14 cellular contexts compared by ENCODE assay signal in the genomic region with DNA sequence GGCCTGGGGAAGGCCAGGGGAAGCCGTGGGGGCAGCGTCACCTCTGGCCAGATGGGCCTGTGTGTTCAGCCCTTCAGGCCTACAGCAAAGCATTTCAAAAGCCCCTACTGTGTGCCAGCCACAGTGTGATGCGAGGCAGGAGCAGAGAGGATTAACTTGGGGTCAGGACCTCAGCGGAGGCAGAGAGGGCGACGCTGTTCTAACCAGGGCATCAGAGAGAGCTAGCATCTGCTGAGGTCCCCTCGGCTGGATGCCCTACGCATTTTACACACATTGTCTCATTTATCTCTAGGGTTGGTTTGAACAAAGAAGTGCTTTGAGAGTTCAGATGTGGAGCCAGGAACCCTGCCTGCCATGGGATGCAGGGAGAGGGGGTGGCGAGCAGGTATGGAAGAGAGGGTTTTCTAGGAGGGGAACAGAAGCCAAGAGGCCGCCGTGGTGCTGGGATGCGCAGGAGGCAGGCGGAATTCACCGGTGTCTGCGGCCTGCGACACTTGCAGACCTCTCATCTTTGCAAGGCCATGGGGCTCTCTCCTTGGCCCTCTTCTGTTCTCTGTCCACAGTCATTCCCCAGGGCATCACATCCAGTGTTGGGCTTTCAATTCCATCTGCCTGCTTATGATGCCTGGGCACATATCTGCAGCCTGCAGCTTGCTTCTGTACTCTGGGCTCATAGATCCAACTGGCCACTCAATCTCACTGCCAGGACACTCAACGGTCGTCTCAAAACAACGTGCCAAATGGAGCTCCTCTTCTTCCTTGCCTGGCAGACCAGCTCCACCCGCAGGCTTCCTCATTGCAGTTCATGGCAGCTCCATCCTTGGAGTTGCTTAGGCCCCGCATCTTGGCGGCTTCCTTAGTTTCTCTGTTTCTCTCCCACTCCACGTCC. TPM values are rescaled to one million over a fixed set of nuclear protein-coding genes. Genes with fewer than 3 reads are reported as not detected.
DNase-seq lines count a peak whose midpoint lies in the region; ATAC-seq, FAIRE-seq and TF ChIP-seq lines count a peak whose summit lies in the region.
"Had no signal": no experiment of that assay in that cellular context is flagged by ENCODE, and none has a peak within 500 bp of the region (broad histone marks: within the 10 kb centered on the region; RNA-seq: fewer than 3 reads in every experiment).

No MANE protein-coding gene starts in this region.

- no peak for FAIRE-seq in pancreas (lab: Jason Lieb, UNC)

- no peaks in the 10 kb centered on the region for H3K36me3 ChIP-seq in BLaER1 treated with 17β-estradiol and CSF1 and Interleukin-3, amounts not matched to agents 10 nM and 100 nM
- H3K36me3 ChIP-seq in brain microvascular endothelial cell (replicated peaks): no peaks in the 10 kb centered on the region
- H3K36me3 ChIP-seq in pancreas: no peaks in the 10 kb centered on the region

- no peak overlapping the region for H3K27ac ChIP-seq in BLaER1 treated with 17β-estradiol and CSF1 and Interleukin-3, amounts not matched to agents 10 nM and 100 nM
- H3K27ac ChIP-seq in brain microvascular endothelial cell: no peak overlapping the region
- no peak overlapping the region for H3K27ac ChIP-seq in pancreas
- H3K27ac ChIP-seq: C4-2B, testis had no signal

- H3K4me3 ChIP-seq in BLaER1 treated with 17β-estradiol and CSF1 and Interleukin-3, amounts not matched to agents 10 nM and 100 nM: no peak overlapping the region
- no peak overlapping the region for H3K4me3 ChIP-seq in brain microvascular endothelial cell (ENCODE audit: low read depth, low read length)
- H3K4me3 ChIP-seq in pancreas: no peak overlapping the region
- H3K4me3 ChIP-seq: testis had no signal

- peak overlapping the region in 8 of 11 experiments; percentile 48 to 77 (median 70); a peak in 13 of 22 replicates for H3K4me2 ChIP-seq in BLaER1 treated with 17β-estradiol and CSF1 and Interleukin-3, amounts not matched to agents 10 nM and 100 nM

- H4K20me1 ChIP-seq in BLaER1 treated with 17β-estradiol and CSF1 and Interleukin-3, amounts not matched to agents 10 nM and 100 nM: no peaks in the 10 kb centered on the region; a peak in 1 of 22 replicates

- H3K4me1 Mint-ChIP-seq in nephron progenitor cell: peaks cover 42% of the 10 kb centered on the region

- H3K4me1 ChIP-seq in BLaER1 treated with 17β-estradiol and CSF1 and Interleukin-3, amounts not matched to agents 10 nM and 100 nM: peaks cover 0 to 23% (median 15%) of the 10 kb centered on the region in 10 experiments; a peak in 15 of 20 replicates
- H3K4me1 ChIP-seq in pancreas: no peaks in the 10 kb centered on the region
- H3K4me1 ChIP-seq: testis had no signal

- peaks cover 2% of the 10 kb centered on the region for H3K27me3 Mint-ChIP-seq in nephron progenitor cell (ENCODE audit: low read depth, poor library complexity)
- H3K27me3 Mint-ChIP-seq: activated CD8-positive, alpha-beta T cell treated with anti-CD3 and anti-CD28 coated beads for 36 hours had no signal

- WGBS in pancreas, 2 donors: 80 to 84% methylated on average over 23 of the region's 23 CpGs

- in situ Hi-C loops in brain microvascular endothelial cell (cut with HindIII; ENCODE audit: low pct_ligation_motif_present, low sequenced_read_pairs): no loop called here

- intact Hi-C loops in pancreas (cut with DNase I): loop anchor here in 1 of 3 donors (10.0 kb wide), 1 partner anchor 125 kb away; no protein-coding TSS in a partner anchor

- DNase-seq in ELF-1 (ENCODE audit: low read depth, low spot score): peak; percentile 51
- no peak for DNase-seq in brain microvascular endothelial cell
- DNase-seq in nephron progenitor cell: no peak
- no peak for DNase-seq in SW 1271 (lab: John Stamatoyannopoulos, UW)
- no peak for DNase-seq in NCI-H1417 (lab: John Stamatoyannopoulos, UW)
- DNase-seq in pancreas: no peak
- DNase-seq: activated CD8-positive, alpha-beta T cell treated with anti-CD3 and anti-CD28 coated beads for 36 hours; effector CD8-positive, alpha-beta T cell; HFFc6; NCI-H2029; testis had no signal

- ATAC-seq in pancreas: no peak
- ATAC-seq: activated CD8-positive, alpha-beta T cell treated with anti-CD3 and anti-CD28 coated beads for 36 hours had no signal

- H3K4me3 Mint-ChIP-seq in nephron progenitor cell: no peak overlapping the region
- H3K4me3 Mint-ChIP-seq: activated CD8-positive, alpha-beta T cell treated with anti-CD3 and anti-CD28 coated beads for 36 hours; activated T-helper 1 cell treated with anti-CD3 and anti-CD28 coated beads, Interleukin-12 subunit alpha, Interleukin-12 subunit beta, Interleukin-2, Interleukin-4 antibody, amounts not matched to agents 30 ng/mL and 10 ng/mL and 1 ng/mL, durations not matched to agents 14 hours and 24 hours and 36 hours; HFFc6 had no signal

- no peak overlapping the region for H3K9ac ChIP-seq in BLaER1 treated with 17β-estradiol and CSF1 and Interleukin-3, amounts not matched to agents 10 nM and 100 nM

- H3K36me3 Mint-ChIP-seq in nephron progenitor cell (ENCODE audit: low read depth): no peaks in the 10 kb centered on the region

- H3K27ac Mint-ChIP-seq in nephron progenitor cell: no peak overlapping the region
- H3K27ac Mint-ChIP-seq: activated CD8-positive, alpha-beta T cell treated with anti-CD3 and anti-CD28 coated beads for 36 hours; activated T-helper 1 cell treated with anti-CD3 and anti-CD28 coated beads, Interleukin-12 subunit alpha, Interleukin-12 subunit beta, Interleukin-2, Interleukin-4 antibody, amounts not matched to agents 30 ng/mL and 10 ng/mL and 1 ng/mL, durations not matched to agents 14 hours and 24 hours and 36 hours; HFFc6 had no signal

- H3K9me3 ChIP-seq in BLaER1 treated with 17β-estradiol and CSF1 and Interleukin-3, amounts not matched to agents 10 nM and 100 nM (replicated peaks in 1 of 11): peaks cover 0 to 16% (median 10%) of the 10 kb centered on the region in 11 experiments; a peak in 14 of 22 replicates
- H3K9me3 ChIP-seq in pancreas: no peaks in the 10 kb centered on the region
- H3K9me3 ChIP-seq: testis had no signal

- peak; percentile 4 for TF ChIP-seq CTCF in brain microvascular endothelial cell (IDR thresholded peaks at IDR 0.05; ENCODE audit: low read depth, low read length, missing control alignments)
- peak; percentile 11 for TF ChIP-seq CTCF in nephron progenitor cell (IDR thresholded peaks at IDR 0.05)
- TF ChIP-seq CTCF in pancreas (IDR thresholded peaks at IDR 0.05): no peak

- H3K9me3 Mint-ChIP-seq in nephron progenitor cell: peaks cover 4% of the 10 kb centered on the region
- H3K9me3 Mint-ChIP-seq: activated CD8-positive, alpha-beta T cell treated with anti-CD3 and anti-CD28 coated beads for 36 hours; HFFc6 had no signal

- H3K27me3 ChIP-seq in BLaER1 treated with 17β-estradiol and CSF1 and Interleukin-3, amounts not matched to agents 10 nM and 100 nM: peaks cover 0 to 9% (median 0%) of the 10 kb centered on the region in 11 experiments; a peak in 5 of 22 replicates
- H3K27me3 ChIP-seq in brain microvascular endothelial cell (replicated peaks): peaks cover 6% of the 10 kb centered on the region
- H3K27me3 ChIP-seq in pancreas: no peaks in the 10 kb centered on the region
- H3K27me3 ChIP-seq: testis had no signal

RNA-seq across cellular contexts. Expression of a gene that starts 8.1 kb away (rescaled TPM):
- 1 to 10 TPM; 3.0 to 5.8 (median 5.1) TPM for total RNA-seq in pancreas
- 1 to 10 TPM in 1 of 2 donors, under 1 TPM in 1; 0.45 to 1.1 TPM for polyA plus RNA-seq in pancreas
- total RNA-seq: HFFc6 had no signal

Comparison
In these comparisons a context has a peak if more than half of its experiments do, and no peak if none do; other contexts are left out.
1. CTCF ChIP-seq: peak in brain microvascular endothelial cell (single experiment) and nephron progenitor cell (single experiment); none in pancreas (0 of 4).